In genomic region chr19:7877249-7877836, GRCh38 we compare ENCODE assay signal across 32 cellular contexts. TPM values are rescaled to one million over a fixed set of nuclear protein-coding genes. Genes with fewer than 3 reads are reported as not detected.
"Had no signal": no experiment of that assay in that cellular context is flagged by ENCODE, and none has a peak within 500 bp of the region (broad histone marks: within the 10 kb centered on the region; RNA-seq: fewer than 3 reads in every experiment).

No MANE protein-coding gene starts in this region.

- FAIRE-seq: islet of Langerhans, urothelium cell line had no signal

- H3K4me1 ChIP-seq: psoas muscle had no signal

- H3K9ac ChIP-seq: parathyroid adenoma had no signal

- H3K4me3 ChIP-seq: breast epithelium, esophagus squamous epithelium, psoas muscle, tibial nerve had no signal

- H3K36me3 Mint-ChIP-seq: naive B cell; stimulated activated naive B cell treated with anti-CD40 and anti-IgM and Interleukin-4, amounts not matched to agents 10 μg/mL and 1 μg/mL and 100 μg/mL, for 72 hours had no signal

- H3K27ac Mint-ChIP-seq: activated CD4-positive, alpha-beta memory T cell treated with anti-CD3 and anti-CD28 coated beads, Interleukin-2, amount 10 ng/mL, durations not matched to agents 7 days and 5 days; activated CD4-positive, alpha-beta T cell treated with anti-CD3 and anti-CD28 coated beads, Interleukin-2, amount 10 ng/mL, durations not matched to agents 24 days and 14 days; activated T-cell treated with anti-CD3 and anti-CD28 coated beads, Interleukin-2, amount 50 U/mL, for 24 hours; activated T-helper 17 cell treated with anti-CD3 and anti-CD28 coated beads, Interleukin-2, amount 50 U/mL, for 72 hours; dendritic cell treated with granulocyte-macrophage colony-stimulating factor and Interleukin-4, amounts not matched to agents 40 ng/mL and 50 ng/mL, for 4 days; nephron progenitor cell; stimulated activated naive B cell treated with anti-CD40 and anti-IgM and Interleukin-4, amounts not matched to agents 10 μg/mL and 1 μg/mL and 100 μg/mL, for 72 hours; T-helper 17 cell had no signal

- H3K27me3 Mint-ChIP-seq: activated T-helper 17 cell treated with anti-CD3 and anti-CD28 coated beads, Interleukin-2, amount 50 U/mL, for 72 hours had no signal

- H2AFZ ChIP-seq: parathyroid adenoma had no signal

- H3K4me1 Mint-ChIP-seq: activated T-helper 17 cell treated with anti-CD3 and anti-CD28 coated beads, Interleukin-2, amount 50 U/mL, for 72 hours had no signal

- H3K4me3 Mint-ChIP-seq: activated CD4-positive, alpha-beta memory T cell treated with anti-CD3 and anti-CD28 coated beads, Interleukin-2, amount 10 ng/mL, durations not matched to agents 7 days and 5 days; activated CD4-positive, alpha-beta T cell treated with anti-CD3 and anti-CD28 coated beads, Interleukin-2, amount 10 ng/mL, durations not matched to agents 24 days and 14 days; activated T-cell treated with anti-CD3 and anti-CD28 coated beads, Interleukin-2, amount 50 U/mL, for 24 hours; activated T-helper 17 cell treated with anti-CD3 and anti-CD28 coated beads, Interleukin-2, amount 50 U/mL, for 72 hours; dendritic cell treated with granulocyte-macrophage colony-stimulating factor and Interleukin-4, amounts not matched to agents 40 ng/mL and 50 ng/mL, for 4 days; naive B cell; nephron progenitor cell; stimulated activated naive B cell treated with anti-CD40 and anti-IgM and Interleukin-4, amounts not matched to agents 10 μg/mL and 1 μg/mL and 100 μg/mL, for 72 hours; T-helper 17 cell had no signal

- ATAC-seq: activated T-helper 17 cell treated with anti-CD3 and anti-CD28 coated beads, Interleukin-2, amount 50 U/mL, for 72 hours; left ventricle myocardium superior; psoas muscle; stimulated activated naive B cell treated with anti-CD40 and anti-IgM and Interleukin-4, amounts not matched to agents 10 μg/mL and 1 μg/mL and 100 μg/mL, for 72 hours; T-helper 17 cell had no signal

- H3K9me3 ChIP-seq: breast epithelium, esophagus squamous epithelium, psoas muscle, tibial nerve had no signal

- DNase-seq: activated CD4-positive, alpha-beta memory T cell treated with anti-CD3 and anti-CD28 coated beads, Interleukin-2, amount 10 ng/mL, durations not matched to agents 7 days and 5 days; activated CD4-positive, alpha-beta T cell treated with anti-CD3 and anti-CD28 coated beads, Interleukin-2, amount 10 ng/mL, durations not matched to agents 24 days and 14 days; activated CD4-positive, CD25-positive, alpha-beta regulatory T cell treated with anti-CD3 and anti-CD28 coated beads, Interleukin-2, amount 50 U/mL, for 72 hours; activated CD8-positive, alpha-beta memory T cell treated with anti-CD3 and anti-CD28 coated beads, Interleukin-2, amount 50 U/mL, for 48 hours; activated gamma-delta T cell treated with Interleukin-2 at 50 U/mL for 16 hours; activated naive CD4-positive, alpha-beta T cell treated with anti-CD3 and anti-CD28 coated beads, Interleukin-2, amount 50 U/mL, for 16 hours; activated T-cell treated with anti-CD3 and anti-CD28 coated beads, Interleukin-2, amount 50 U/mL, for 24 hours; amniotic stem cell; central memory CD4-positive, alpha-beta T cell; esophagus squamous epithelium; foreskin melanocyte; left ventricle myocardium superior; mammary epithelial cell; naive B cell; nephron progenitor cell; nucleus accumbens; psoas muscle; stimulated activated CD4-positive, alpha-beta T cell treated with anti-CD3 and anti-CD28 coated beads, Interleukin-15, amount 100 ng/mL, for 24 hours; stimulated activated CD4-positive, alpha-beta T cell treated with anti-CD3 and anti-CD28 coated beads, Interleukin-2, amount 100 ng/mL, for 24 hours; stimulated activated naive B cell treated with anti-CD40 and anti-IgM and Interleukin-4, amounts not matched to agents 10 μg/mL and 1 μg/mL and 100 μg/mL, for 72 hours; SW 1271; T-helper 17 cell; T1000; WERI-Rb-1 had no signal

- H3K36me3 ChIP-seq: breast epithelium, esophagus squamous epithelium, tibial nerve had no signal

- H3K9me3 Mint-ChIP-seq: activated CD4-positive, alpha-beta T cell treated with anti-CD3 and anti-CD28 coated beads, Interleukin-2, amount 10 ng/mL, durations not matched to agents 24 days and 14 days; activated T-cell treated with anti-CD3 and anti-CD28 coated beads, Interleukin-2, amount 50 U/mL, for 24 hours; activated T-helper 17 cell treated with anti-CD3 and anti-CD28 coated beads, Interleukin-2, amount 50 U/mL, for 72 hours; dendritic cell treated with granulocyte-macrophage colony-stimulating factor and Interleukin-4, amounts not matched to agents 40 ng/mL and 50 ng/mL, for 4 days; nephron progenitor cell had no signal

- H3K79me2 ChIP-seq: parathyroid adenoma had no signal

- H3K27ac ChIP-seq: breast epithelium, esophagus squamous epithelium, parathyroid adenoma, psoas muscle, tibial nerve, WERI-Rb-1 had no signal

RNA-seq across cellular contexts. Expression of gene PRR36, which starts 3.2 kb away (rescaled TPM):
- total RNA-seq: glomerular endothelial cell, psoas muscle had no signal
- polyA plus RNA-seq: psoas muscle had no signal

RNA-seq across cellular contexts. Expression of gene LRRC8E, which starts 11.0 kb away (rescaled TPM):
- total RNA-seq: activated CD4-positive, alpha-beta memory T cell treated with anti-CD3 and anti-CD28 coated beads, Interleukin-2, amount 10 ng/mL, durations not matched to agents 7 days and 5 days; activated CD4-positive, alpha-beta T cell treated with anti-CD3 and anti-CD28 coated beads, Interleukin-2, amount 10 ng/mL, durations not matched to agents 24 days and 14 days; activated T-helper 17 cell treated with anti-CD3 and anti-CD28 coated beads, Interleukin-2, amount 50 U/mL, for 72 hours; T-helper 17 cell had no signal

RNA-seq across cellular contexts. Expression of gene TGFBR3L, which starts 37.3 kb away (rescaled TPM):
- total RNA-seq: esophagus squamous epithelium, tibial nerve had no signal
